8 cellular contexts compared by ENCODE assay signal in the genomic region with DNA sequence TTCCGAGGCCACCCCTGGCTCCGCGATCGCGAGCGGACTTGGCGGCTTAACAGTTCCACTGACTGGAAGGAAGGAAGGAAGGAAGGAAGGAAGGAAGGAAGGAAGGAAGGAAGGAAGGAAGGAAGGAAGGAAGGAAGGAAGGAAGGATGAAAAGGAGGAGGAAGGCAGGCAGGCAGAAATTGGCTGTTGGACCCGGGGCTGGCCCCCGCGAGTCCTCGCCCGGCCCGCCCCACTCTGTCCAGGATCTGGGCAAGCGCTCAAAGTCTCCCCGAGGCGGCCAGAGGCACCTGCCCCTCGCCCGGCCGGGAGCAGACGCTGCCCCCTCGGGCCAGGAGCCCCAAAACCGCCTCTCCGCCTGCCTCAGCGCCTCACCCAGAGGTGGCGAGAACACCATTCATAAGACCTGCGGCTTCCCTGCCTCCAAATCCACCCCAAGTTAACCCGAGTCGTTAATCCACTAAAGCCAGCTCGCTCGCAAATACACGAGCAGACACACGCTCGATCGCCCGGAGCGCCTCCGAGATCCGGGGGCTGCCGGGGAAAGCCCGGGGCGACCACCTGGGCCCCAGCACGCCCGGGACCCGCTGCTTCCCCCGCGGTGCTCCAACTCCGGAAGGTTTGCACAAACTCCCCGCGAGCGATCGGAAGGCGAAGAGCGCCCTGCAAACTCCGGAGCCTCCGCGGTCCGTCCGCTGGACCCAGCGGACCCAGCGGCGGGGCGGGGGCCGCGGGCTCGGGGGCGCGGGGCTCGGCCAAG. TPM values are rescaled to one million over a fixed set of nuclear protein-coding genes. Genes with fewer than 3 reads are reported as not detected.
DNase-seq lines count a peak whose midpoint lies in the region; ATAC-seq and TF ChIP-seq lines count a peak whose summit lies in the region.

No MANE protein-coding gene starts in this region.

- H3K9me3 ChIP-seq in AG04450 (ENCODE audit: control insufficient read depth, insufficient read depth, low read length), result no peaks in the 10 kb centered on the region; the same call in 1 of the 2 replicates
- H3K9me3 ChIP-seq in Karpas-422 (ENCODE audit: low read length), result no peaks in the 10 kb centered on the region
- no peaks in the 10 kb centered on the region for H3K9me3 ChIP-seq in neutrophil

- peaks cover 72% of the 10 kb centered on the region for H3K27me3 Mint-ChIP-seq in activated T-helper 2 cell treated with anti-CD3 and anti-CD28 coated beads, Interferon-gamma antibody, Interleukin-2, Interleukin-4, amounts not matched to agents 10 μg/mL and 5 μg/mL and 100 μg/mL, durations not matched to agents 14 hours and 24 hours and 36 hours (ENCODE audit: low read depth)

- no peaks in the 10 kb centered on the region for H3K9me2 ChIP-seq in Karpas-422 (replicated peaks; ENCODE audit: insufficient read depth, low read length)

- H3K4me2 ChIP-seq in Karpas-422 (ENCODE audit: low read depth, low read length, poor library complexity, severe bottlenecking), result peak overlapping the region; percentile 87

- no peaks in the 10 kb centered on the region for H3K36me3 Mint-ChIP-seq in activated T-helper 2 cell treated with anti-CD3 and anti-CD28 coated beads, Interferon-gamma antibody, Interleukin-2, Interleukin-4, amounts not matched to agents 10 μg/mL and 5 μg/mL and 100 μg/mL, durations not matched to agents 14 hours and 24 hours and 36 hours (ENCODE audit: low read depth)

- no peaks in the 10 kb centered on the region for H3K79me2 ChIP-seq in Karpas-422 (ENCODE audit: low read length)

- H3K27me3 ChIP-seq in AG04450 (ENCODE audit: control insufficient read depth, insufficient read depth, low read length) (no peaks in the 10 kb centered on the region), Karpas-422 (ENCODE audit: low read length) (no peaks in the 10 kb centered on the region), neutrophil (peaks cover 100% of the 10 kb centered on the region)

- TF ChIP-seq CTCF in AG04450 (IDR thresholded peaks at IDR 0.05; ENCODE audit: low read depth, low read length) (no peak), neutrophil (IDR thresholded peaks at IDR 0.05) (no peak)

- H3K4me1 ChIP-seq in Karpas-422 (ENCODE audit: low read length), result peaks cover 23% of the 10 kb centered on the region
- peaks cover 25 to 32% of the 10 kb centered on the region in 2 experiments for H3K4me1 ChIP-seq in neutrophil (ENCODE audit: control insufficient read depth in 1 of 2, insufficient read depth in 1 of 2, low read depth in 1 of 2, low read length in 1 of 2)

- DNase-seq in AG04450 (ENCODE audit: low read depth, low spot score), result no peak
- DNase-seq in Karpas-422, result peak; percentile 72
- peak; percentile 30 for DNase-seq in activated T-helper 2 cell treated with anti-CD3 and anti-CD28 coated beads, Interferon-gamma antibody, Interleukin-2, Interleukin-4, amounts not matched to agents 10 μg/mL and 5 μg/mL and 100 μg/mL, durations not matched to agents 14 hours and 24 hours and 36 hours (ENCODE audit: low spot score)
- DNase-seq in germinal center (ENCODE audit: low spot score), result peak; percentile 58
- DNase-seq in NCI-H446 treated with DMSO at 0.1 percent for 48 hours (lab: John Stamatoyannopoulos, UW), result no peak
- DNase-seq in NCI-H146 treated with DMSO at 0.1 percent for 48 hours (lab: John Stamatoyannopoulos, UW; ENCODE audit: unreplicated experiment), result no peak

- H3K4me1 Mint-ChIP-seq in activated T-helper 2 cell treated with anti-CD3 and anti-CD28 coated beads, Interferon-gamma antibody, Interleukin-2, Interleukin-4, amounts not matched to agents 10 μg/mL and 5 μg/mL and 100 μg/mL, durations not matched to agents 14 hours and 24 hours and 36 hours (ENCODE audit: low read depth), result peaks cover 24% of the 10 kb centered on the region

- H3K4me3 ChIP-seq in AG04450 (ENCODE audit: low read depth, low read length) (peak overlapping the region; percentile 83), Karpas-422 (ENCODE audit: low read length) (peak overlapping the region; percentile 70), neutrophil (ENCODE audit: low read depth in 1 of 2, low read length in 1 of 2) (peak overlapping the region; percentile 62)

- intact Hi-C loops in activated T-helper 2 cell treated with anti-CD3 and anti-CD28 coated beads, Interferon-gamma antibody, Interleukin-2, Interleukin-4, amounts not matched to agents 10 μg/mL and 5 μg/mL and 100 μg/mL, durations not matched to agents 14 hours and 24 hours and 36 hours (cut with micrococcal nuclease), result loop anchor here (5.0 to 10.0 kb wide), 2 partner anchors 301 to 448 kb away; no protein-coding TSS in a partner anchor

- no peak overlapping the region for H3K27ac Mint-ChIP-seq in activated T-helper 2 cell treated with anti-CD3 and anti-CD28 coated beads, Interferon-gamma antibody, Interleukin-2, Interleukin-4, amounts not matched to agents 10 μg/mL and 5 μg/mL and 100 μg/mL, durations not matched to agents 14 hours and 24 hours and 36 hours

- H3K27ac ChIP-seq in AG04450 (ENCODE audit: low read depth, low read length) (peak overlapping the region; percentile 31), Karpas-422 (ENCODE audit: low read length) (no peak overlapping the region), neutrophil (no peak overlapping the region)

- H2AFZ ChIP-seq in Karpas-422 (ENCODE audit: low read length), result peak overlapping the region; percentile 82; the same call in 1 of the 2 replicates

- CTCF ChIA-PET in AG04450 (lab: Charles Lee), result interaction anchor here (0.6 to 4.5 kb wide), 5 partner anchors 12 to 379 kb away, joined by 3 to 49 read pairs (median 11); no protein-coding TSS in a partner anchor

- H3K9ac ChIP-seq in Karpas-422 (ENCODE audit: low read length), result peak overlapping the region; percentile 61

- peak; percentile 14 for ATAC-seq in GM18868 (IDR thresholded peaks at IDR 0.05; ENCODE audit: unreplicated experiment)

- POLR2A ChIA-PET in AG04450 (lab: Yijun Ruan, JAX), result interaction anchor here (1.5 kb wide), 1 partner anchor 285 kb away, joined by 3 read pairs; no protein-coding TSS in a partner anchor

- no peaks in the 10 kb centered on the region for H3K9me3 Mint-ChIP-seq in activated T-helper 2 cell treated with anti-CD3 and anti-CD28 coated beads, Interferon-gamma antibody, Interleukin-2, Interleukin-4, amounts not matched to agents 10 μg/mL and 5 μg/mL and 100 μg/mL, durations not matched to agents 14 hours and 24 hours and 36 hours

- H3K4me3 Mint-ChIP-seq in activated T-helper 2 cell treated with anti-CD3 and anti-CD28 coated beads, Interferon-gamma antibody, Interleukin-2, Interleukin-4, amounts not matched to agents 10 μg/mL and 5 μg/mL and 100 μg/mL, durations not matched to agents 14 hours and 24 hours and 36 hours (ENCODE audit: low read depth), result peak overlapping the region; percentile 83

- H4K20me1 ChIP-seq in Karpas-422 (ENCODE audit: insufficient read depth, low read depth, low read length), result no peaks in the 10 kb centered on the region

- no peaks in the 10 kb centered on the region for H3K36me3 ChIP-seq in Karpas-422 (ENCODE audit: insufficient read depth, low read length)
- no peaks in the 10 kb centered on the region for H3K36me3 ChIP-seq in neutrophil

RNA-seq across cellular contexts. Expression of a gene that starts 0.8 kb away (rescaled TPM):
- 15.8 and 18.1 TPM in 2 replicates for polyA plus RNA-seq in AG04450 (2011; rRNA removed)
- 61.3 and 67.1 TPM in 2 replicates for polyA minus RNA-seq in AG04450 (2011; rRNA and poly(A)+ RNA removed)
- 3.1 and 6.7 TPM in 2 replicates for total RNA-seq in Karpas-422 (2014; rRNA removed; shearing (Covaris generic); ENCODE audit: low replicate concordance)
- total RNA-seq in activated T-helper 2 cell treated with anti-CD3 and anti-CD28 coated beads, Interferon-gamma antibody, Interleukin-2, Interleukin-4, amounts not matched to agents 10 μg/mL and 5 μg/mL and 100 μg/mL, durations not matched to agents 14 hours and 24 hours and 36 hours, result 0.62 and 0.66 TPM in 2 replicates

RNA-seq across cellular contexts. Expression of a gene that starts 33.2 kb away (rescaled TPM):
- 14.7 and 14.8 TPM in 2 replicates for polyA plus RNA-seq in AG04450 (2011; rRNA removed)
- polyA minus RNA-seq in AG04450 (2011; rRNA and poly(A)+ RNA removed), result 19.2 and 27.9 TPM in 2 replicates
- 29.9 and 31.9 TPM in 2 replicates for total RNA-seq in Karpas-422 (2014; rRNA removed; shearing (Covaris generic); ENCODE audit: low replicate concordance)
- total RNA-seq in activated T-helper 2 cell treated with anti-CD3 and anti-CD28 coated beads, Interferon-gamma antibody, Interleukin-2, Interleukin-4, amounts not matched to agents 10 μg/mL and 5 μg/mL and 100 μg/mL, durations not matched to agents 14 hours and 24 hours and 36 hours, result 13.2 and 17.6 TPM in 2 replicates

Comparison
In these comparisons a context has a peak if more than half of its experiments do, and no peak if none do; other contexts are left out.
1. DNase-seq: peak in Karpas-422 (single experiment), activated T-helper 2 cell treated with anti-CD3 and anti-CD28 coated beads, Interferon-gamma antibody, Interleukin-2, Interleukin-4, amounts not matched to agents 10 μg/mL and 5 μg/mL and 100 μg/mL, durations not matched to agents 14 hours and 24 hours and 36 hours (single experiment) and germinal center (single experiment); none in AG04450 (single experiment), NCI-H446 treated with DMSO at 0.1 percent for 48 hours (single experiment) and NCI-H146 treated with DMSO at 0.1 percent for 48 hours (single experiment).
2. Peak in every context shown above with its lines, with median percentiles within 50 percentile points of each other: H3K4me3 ChIP-seq.